19 cellular contexts compared by ENCODE assay signal in genomic region chr6:5501837-5502236, GRCh38.
DNase-seq lines count a peak whose midpoint lies in the region; ATAC-seq and TF ChIP-seq lines count a peak whose summit lies in the region.
"Had no signal": no experiment of that assay in that cellular context is flagged by ENCODE, and none has a peak within 500 bp of the region (broad histone marks: within the 10 kb centered on the region; RNA-seq: fewer than 3 reads in every experiment).

No MANE protein-coding gene starts in this region.

- H3K4me3 ChIP-seq in left ventricle myocardium inferior (no peak overlapping the region), colonic mucosa (no peak overlapping the region)
- H3K4me3 ChIP-seq: adrenal gland, cardiac muscle cell had no signal

- H3K4me1 ChIP-seq in left ventricle myocardium inferior: peaks cover 25% of the 10 kb centered on the region
- H3K4me1 ChIP-seq in colonic mucosa: no peaks in the 10 kb centered on the region
- H3K4me1 ChIP-seq: adrenal gland, parathyroid adenoma had no signal

- H3K36me3 Mint-ChIP-seq in HFFc6 (ENCODE audit: low read depth) (peaks cover 10% of the 10 kb centered on the region; the same call in 1 of the 2 replicates), mesothelial cell of epicardium (no peaks in the 10 kb centered on the region)

- no peaks in the 10 kb centered on the region for H3K9me3 Mint-ChIP-seq in HFFc6
- no peaks in the 10 kb centered on the region for H3K9me3 Mint-ChIP-seq in mesothelial cell of epicardium
- H3K9me3 Mint-ChIP-seq: CD8-positive, alpha-beta memory T cell had no signal

- ATAC-seq in GM18873 (IDR thresholded peaks at IDR 0.05; ENCODE audit: low FRiP score, unreplicated experiment): no peak
- ATAC-seq: activated CD4-positive, alpha-beta T cell treated with anti-CD3 and anti-CD28 coated beads for 36 hours had no signal

- TF ChIP-seq CTCF in HFFc6 (IDR thresholded peaks at IDR 0.05) (no peak), left ventricle myocardium inferior (IDR thresholded peaks at IDR 0.05; ENCODE audit: borderline replicate concordance) (no peak), colonic mucosa (IDR thresholded peaks at IDR 0.05) (no peak), mesothelial cell of epicardium (IDR thresholded peaks at IDR 0.05; ENCODE audit: unreplicated experiment) (no peak)

- H3K36me3 ChIP-seq in left ventricle myocardium inferior (no peaks in the 10 kb centered on the region), colonic mucosa (no peaks in the 10 kb centered on the region)
- H3K36me3 ChIP-seq: adrenal gland, cardiac muscle cell had no signal

- H3K9me3 ChIP-seq in left ventricle myocardium inferior (replicated peaks) (no peaks in the 10 kb centered on the region), colonic mucosa (no peaks in the 10 kb centered on the region)
- H3K9me3 ChIP-seq: adrenal gland had no signal

- H3K27me3 ChIP-seq in left ventricle myocardium inferior (ENCODE audit: low read depth): no peaks in the 10 kb centered on the region
- H3K27me3 ChIP-seq in colonic mucosa: no peaks in the 10 kb centered on the region
- H3K27me3 ChIP-seq: adrenal gland, cardiac muscle cell had no signal

- H3K27ac Mint-ChIP-seq in HFFc6: peak overlapping the region; percentile 39; the same call in 1 of the 2 replicates
- no peak overlapping the region for H3K27ac Mint-ChIP-seq in mesothelial cell of epicardium
- H3K27ac Mint-ChIP-seq: activated CD4-positive, alpha-beta T cell treated with anti-CD3 and anti-CD28 coated beads for 36 hours had no signal

- H3K9ac ChIP-seq in colonic mucosa (ENCODE audit: low read depth in 2 of 2, low read length in 2 of 2): no peak overlapping the region
- H3K9ac ChIP-seq: parathyroid adenoma had no signal

- H3K4me3 Mint-ChIP-seq in HFFc6 (no peak overlapping the region), mesothelial cell of epicardium (no peak overlapping the region)
- H3K4me3 Mint-ChIP-seq: activated CD4-positive, alpha-beta T cell treated with anti-CD3 and anti-CD28 coated beads for 36 hours; CD8-positive, alpha-beta memory T cell had no signal

- peaks cover 48% of the 10 kb centered on the region for H3K4me1 Mint-ChIP-seq in HFFc6 (ENCODE audit: low read depth)
- H3K4me1 Mint-ChIP-seq in mesothelial cell of epicardium: peaks cover 3% of the 10 kb centered on the region

- H3K27ac ChIP-seq in left ventricle myocardium inferior (replicated peaks) (peak overlapping the region; percentile 79), colonic mucosa (no peak overlapping the region)
- H3K27ac ChIP-seq: adrenal gland, cardiac muscle cell, parathyroid adenoma had no signal

- DNase-seq in DMS53 (lab: John Stamatoyannopoulos, UW): peak; percentile 90
- DNase-seq in HFFc6: no peak
- peak; percentile 70 for DNase-seq in NCI-H69 (lab: John Stamatoyannopoulos, UW)
- DNase-seq in left ventricle myocardium inferior: peak; percentile 22
- DNase-seq in colonic mucosa: no peak
- DNase-seq in mesothelial cell of epicardium (ENCODE audit: low spot score in 2 of 2, unreplicated experiment in 2 of 2): no peak
- no peak for DNase-seq in stimulated activated CD4-positive, alpha-beta T cell treated with anti-CD3 and anti-CD28 coated beads, Interleukin-4, amount 100 ng/mL, for 4 hours
- DNase-seq: activated CD4-positive, alpha-beta T cell treated with anti-CD3 and anti-CD28 coated beads for 36 hours; activated effector memory CD4-positive, alpha-beta T cell treated with Interleukin-2 at 50 U/mL for 16 hours; adrenal gland; CD8-positive, alpha-beta memory T cell; H7; MV-4-11; NCI-H446; small intestine; stimulated activated CD4-positive, alpha-beta T cell treated with anti-CD3 and anti-CD28 coated beads, Interleukin-4, amount 100 ng/mL, for 1 hour had no signal

- H3K27me3 Mint-ChIP-seq in HFFc6 (ENCODE audit: insufficient read depth): peaks cover 2% of the 10 kb centered on the region; the same call in 1 of the 2 replicates
- no peaks in the 10 kb centered on the region for H3K27me3 Mint-ChIP-seq in mesothelial cell of epicardium (ENCODE audit: low read depth)
- H3K27me3 Mint-ChIP-seq: activated CD4-positive, alpha-beta T cell treated with anti-CD3 and anti-CD28 coated beads for 36 hours; CD8-positive, alpha-beta memory T cell had no signal

- intact Hi-C loops in left ventricle myocardium inferior (cut with micrococcal nuclease): no loop called here
- intact Hi-C loops in colonic mucosa (cut with DNase I): no loop called here

Comparison
In these comparisons a context has a peak if more than half of its experiments do, and no peak if none do; other contexts are left out.
1. DNase-seq: peak in DMS53 (single experiment), NCI-H69 (single experiment) and left ventricle myocardium inferior (single experiment); none in HFFc6 (single experiment), colonic mucosa (single experiment), mesothelial cell of epicardium (0 of 2) and stimulated activated CD4-positive, alpha-beta T cell treated with anti-CD3 and anti-CD28 coated beads, Interleukin-4, amount 100 ng/mL, for 4 hours (0 of 2).